1 cellular context compared by ENCODE assay signal in genomic region chr15:101091080-101092017, GRCh38.
TF ChIP-seq lines count a peak whose summit lies in the region.

No MANE protein-coding gene starts in this region.

TF ChIP-seq in HepG2, 621 proteins besides CTCF, POLR2A, EP300 and RAD21 (continued from another document and continues in another):
- peak; percentile 34; the same call in 1 of the 2 replicates for TF ChIP-seq TFAP4 (IDR thresholded peaks at IDR 0.05; ENCODE audit: borderline replicate concordance, low read depth)
- peak; percentile 51; the same call in 1 of the 2 replicates for TF ChIP-seq ZBTB34 (CRISPR knock-in tag; IDR thresholded peaks at IDR 0.05)
- TF ChIP-seq SCMH1 (CRISPR knock-in tag; IDR thresholded peaks at IDR 0.05; ENCODE audit: borderline replicate concordance) = no peak
- TF ChIP-seq ATM (IDR thresholded peaks at IDR 0.05; ENCODE audit: borderline replicate concordance) = no peak
- peak; percentile 96 for TF ChIP-seq SKI (IDR thresholded peaks at IDR 0.05; ENCODE audit: partially characterized antibody)
- no peak for TF ChIP-seq TBX3 (IDR thresholded peaks at IDR 0.05; ENCODE audit: borderline replicate concordance)
- TF ChIP-seq BHLHE40 (IDR thresholded peaks at IDR 0.05; ENCODE audit: low read length) = 0 out of 2 replicates have a peak, but pooled peaks have one; percentile 35
- peak; percentile 59 for TF ChIP-seq ZNF143 (CRISPR knock-in tag; IDR thresholded peaks at IDR 0.05)
- TF ChIP-seq RFX3 (CRISPR knock-in tag; IDR thresholded peaks at IDR 0.05) = peak; percentile 93
- TF ChIP-seq TBX2 (CRISPR knock-in tag; IDR thresholded peaks at IDR 0.05; ENCODE audit: borderline replicate concordance) = peak; percentile 95
- TF ChIP-seq REPIN1 (CRISPR knock-in tag; IDR thresholded peaks at IDR 0.05; ENCODE audit: borderline replicate concordance, low read depth) = peak; percentile 78
- peak; percentile 98 for TF ChIP-seq RARA (CRISPR knock-in tag; IDR thresholded peaks at IDR 0.05)
- peak; percentile 25; the same call in 1 of the 2 replicates for TF ChIP-seq STAG1 (CRISPR knock-in tag; IDR thresholded peaks at IDR 0.05)
- TF ChIP-seq PRDM10 (CRISPR knock-in tag; IDR thresholded peaks at IDR 0.05; ENCODE audit: low read depth) = peak; percentile 66; the same call in 1 of the 2 replicates
- TF ChIP-seq ZEB1 (IDR thresholded peaks at IDR 0.05; ENCODE audit: insufficient replicate concordance, low read depth) = no peak
- TF ChIP-seq GABPA (IDR thresholded peaks at IDR 0.05; ENCODE audit: low read depth, low read length) = no peak
- peak; percentile 57 for TF ChIP-seq GABPA (CRISPR knock-in tag; IDR thresholded peaks at IDR 0.05; ENCODE audit: low read depth)
- 0 out of 2 replicates have a peak, but pooled peaks have one; percentile 46 for TF ChIP-seq ZSCAN22 (CRISPR knock-in tag; IDR thresholded peaks at IDR 0.05)
- peak; percentile 45; the same call in 1 of the 2 replicates for TF ChIP-seq ZNF710 (CRISPR knock-in tag; IDR thresholded peaks at IDR 0.05; ENCODE audit: borderline replicate concordance)
- no peak for TF ChIP-seq ZNF460 (CRISPR knock-in tag; IDR thresholded peaks at IDR 0.05; ENCODE audit: borderline replicate concordance)
- peak; percentile 82; the same call in 1 of the 2 replicates for TF ChIP-seq ZGPAT (CRISPR knock-in tag; IDR thresholded peaks at IDR 0.05)
- peak; percentile 56; the same call in 1 of the 2 replicates for TF ChIP-seq KDM2A (CRISPR knock-in tag; IDR thresholded peaks at IDR 0.05; ENCODE audit: borderline replicate concordance, low read depth)
- no peak for TF ChIP-seq CREB3 (CRISPR knock-in tag; IDR thresholded peaks at IDR 0.05)
- TF ChIP-seq U2AF2 (IDR thresholded peaks at IDR 0.05; ENCODE audit: low read depth, low read length) = peak; percentile 93
- 0 out of 2 replicates have a peak, but pooled peaks have one; percentile 40 for TF ChIP-seq BRD4 (CRISPR knock-in tag; IDR thresholded peaks at IDR 0.05)
- peak; percentile 45 for TF ChIP-seq ZNF883 (CRISPR knock-in tag; IDR thresholded peaks at IDR 0.05; ENCODE audit: not compliant biosample characterization)
- peak; percentile 81 for TF ChIP-seq POLR2G (IDR thresholded peaks at IDR 0.05; ENCODE audit: low read depth, low read length)
- no peak for TF ChIP-seq ZNF317 (CRISPR knock-in tag; IDR thresholded peaks at IDR 0.05)
- TF ChIP-seq MTF2 (CRISPR knock-in tag; IDR thresholded peaks at IDR 0.05; ENCODE audit: borderline replicate concordance) = no peak
- TF ChIP-seq NFATC3 (CRISPR knock-in tag; IDR thresholded peaks at IDR 0.05) = no peak
- TF ChIP-seq HNF1A (IDR thresholded peaks at IDR 0.05; ENCODE audit: low read depth) = no peak
- TF ChIP-seq HNF1A (CRISPR knock-in tag; IDR thresholded peaks at IDR 0.05; ENCODE audit: borderline replicate concordance) = peak; percentile 54
- no peak for TF ChIP-seq TEF (CRISPR knock-in tag; IDR thresholded peaks at IDR 0.05)
- TF ChIP-seq YEATS4 (CRISPR knock-in tag; IDR thresholded peaks at IDR 0.05; ENCODE audit: borderline replicate concordance) = peak; percentile 59; the same call in 1 of the 2 replicates
- TF ChIP-seq HMGXB4 (CRISPR knock-in tag; IDR thresholded peaks at IDR 0.05; ENCODE audit: borderline replicate concordance in 1 of 2, low read depth in 1 of 2) = peak in 1 of 2 experiments; percentile 60; a peak in 1 of 4 replicates
- TF ChIP-seq ZFY (CRISPR knock-in tag; IDR thresholded peaks at IDR 0.05) = peak; percentile 77
- no peak for TF ChIP-seq ARNT2 (CRISPR knock-in tag; IDR thresholded peaks at IDR 0.05; ENCODE audit: low read depth)
- no peak for TF ChIP-seq MAZ (IDR thresholded peaks at IDR 0.05; ENCODE audit: borderline replicate concordance, low read depth, low read length)
- no peak for TF ChIP-seq MAZ (CRISPR knock-in tag; IDR thresholded peaks at IDR 0.05; ENCODE audit: low read depth)
- TF ChIP-seq PATZ1 (CRISPR knock-in tag; IDR thresholded peaks at IDR 0.05) = peak; percentile 67
- TF ChIP-seq HOXD1 (CRISPR knock-in tag; IDR thresholded peaks at IDR 0.05) = no peak
